Comparison of ENCODE assay signal across 11 cellular contexts in genomic region chr1:8464377-8464776, GRCh38.
DNase-seq lines count a peak whose midpoint lies in the region; ATAC-seq, FAIRE-seq and TF ChIP-seq lines count a peak whose summit lies in the region.
"Had no signal": no experiment of that assay in that cellular context is flagged by ENCODE, and none has a peak within 500 bp of the region (broad histone marks: within the 10 kb centered on the region; RNA-seq: fewer than 3 reads in every experiment).

No MANE protein-coding gene starts in this region.

- H3K9me3 ChIP-seq in Caco-2 (no peaks in the 10 kb centered on the region), GM12878 (replicated peaks; ENCODE audit: control insufficient read depth, insufficient read depth, low read length) (no peaks in the 10 kb centered on the region), left lung (no peaks in the 10 kb centered on the region), sigmoid colon (no peaks in the 10 kb centered on the region)

- BruUV-seq in Caco-2 (replicated peaks; lab: Mats Ljungman, UMichigan) (no TSS peak), GM12878 (replicated peaks; lab: Mats Ljungman, UMichigan) (TSS peak; percentile 22)

- H3K4me1 Mint-ChIP-seq in Caco-2 (ENCODE audit: low read depth, unreplicated experiment) = peaks cover 49% of the 10 kb centered on the region
- peaks cover 25% of the 10 kb centered on the region for H3K4me1 Mint-ChIP-seq in activated CD4-positive, alpha-beta T cell treated with anti-CD3 and anti-CD28 coated beads, Interleukin-2, amount 10 ng/mL, durations not matched to agents 24 days and 14 days

- WGBS in GM12878 (ENCODE audit: insufficient coverage, insufficient replicate concordance, low lambda C conversion rate, missing lambda C conversion rate) = 98% methylated on average over 4 of the region's 4 CpGs
- WGBS in sigmoid colon, 2 donors = 87 to 88% methylated on average over 4 of the region's 4 CpGs

- H3K36me3 ChIP-seq in Caco-2 (ENCODE audit: control insufficient read depth, insufficient read depth, low read length) = no peaks in the 10 kb centered on the region; the same call in 1 of the 2 replicates
- H3K36me3 ChIP-seq in GM12878 (ENCODE audit: control insufficient read depth in 2 of 2, insufficient read depth in 2 of 2, low read length in 1 of 2) = peaks cover 3 to 8% of the 10 kb centered on the region in 2 experiments
- H3K36me3 ChIP-seq in left lung = no peaks in the 10 kb centered on the region
- H3K36me3 ChIP-seq in sigmoid colon = no peaks in the 10 kb centered on the region

- peak overlapping the region; percentile 73 for H3K27ac Mint-ChIP-seq in Caco-2 (ENCODE audit: unreplicated experiment)
- H3K27ac Mint-ChIP-seq in activated CD4-positive, alpha-beta T cell treated with anti-CD3 and anti-CD28 coated beads, Interleukin-2, amount 10 ng/mL, durations not matched to agents 24 days and 14 days = no peak overlapping the region

- H3K4me3 ChIP-seq in Caco-2 (ENCODE audit: low read depth, low read length) (no peak overlapping the region), GM12878 (no peak overlapping the region), left lung (no peak overlapping the region), sigmoid colon (no peak overlapping the region)

- no peaks in the 10 kb centered on the region for H3K9me3 Mint-ChIP-seq in Caco-2 (ENCODE audit: unreplicated experiment)
- H3K9me3 Mint-ChIP-seq in activated CD4-positive, alpha-beta T cell treated with anti-CD3 and anti-CD28 coated beads, Interleukin-2, amount 10 ng/mL, durations not matched to agents 24 days and 14 days = no peaks in the 10 kb centered on the region

- H2AFZ ChIP-seq in GM12878 (ENCODE audit: control insufficient read depth, low read depth, low read length) = no peak overlapping the region

- TF ChIP-seq RAD21 in GM12878 (IDR thresholded peaks at IDR 0.05; ENCODE audit: insufficient read depth, low read depth, low read length) = no peak

- intact Hi-C loops in Caco-2 (cut with micrococcal nuclease; ENCODE audit: unreplicated experiment) (no loop called here), GM12878 (cut with micrococcal nuclease; ENCODE audit: unreplicated experiment) (no loop called here), left lung (cut with DNase I) (no loop called here), sigmoid colon (cut with DNase I) (loop anchor here (2.0 kb wide), 1 partner anchor 384 kb away; no protein-coding TSS in a partner anchor)
- intact Hi-C loops in activated CD4-positive, alpha-beta T cell treated with anti-CD3 and anti-CD28 coated beads, Interleukin-2, amount 10 ng/mL, durations not matched to agents 24 days and 14 days (cut with micrococcal nuclease) = no loop called here

- RAD21 ChIA-PET in GM12878 (lab: Charles Lee; ENCODE audit: unreplicated experiment) = interaction anchor here (0.7 kb wide), 1 partner anchor 40 kb away, joined by 3 read pairs; no protein-coding TSS in a partner anchor

- POLR2A ChIA-PET in Caco-2 (lab: Charles Lee) (no interaction called here), GM12878 (lab: Charles Lee) (no interaction called here)

- H3K27me3 ChIP-seq in Caco-2 (replicated peaks; ENCODE audit: control insufficient read depth, insufficient read depth, low read length) (no peaks in the 10 kb centered on the region), GM12878 (replicated peaks in 1 of 2; ENCODE audit: control insufficient read depth in 2 of 2, insufficient read depth in 2 of 2, low read length in 1 of 2) (no peaks in the 10 kb centered on the region), left lung (no peaks in the 10 kb centered on the region), sigmoid colon (no peaks in the 10 kb centered on the region)

- no peak overlapping the region for H3K4me2 ChIP-seq in GM12878 (ENCODE audit: control insufficient read depth, insufficient read depth)

- ATAC-seq in GM12878 (no peak), left lung (peak; percentile 87), GM18909 (IDR thresholded peaks at IDR 0.05; ENCODE audit: poor library complexity, unreplicated experiment) (no peak)

- H4K20me1 ChIP-seq in GM12878 (ENCODE audit: control insufficient read depth, insufficient read depth) = no peaks in the 10 kb centered on the region

- FAIRE-seq in GM12878 (lab: Jason Lieb, UNC) = no peak

- TF ChIP-seq POLR2A in GM12878 (IDR thresholded peaks at IDR 0.05; ENCODE audit: low read depth, low read length) (no peak), sigmoid colon (IDR thresholded peaks at IDR 0.05) (no peak)

- H3K36me3 Mint-ChIP-seq in Caco-2 (ENCODE audit: insufficient read depth, unreplicated experiment) = peaks cover 38% of the 10 kb centered on the region
- peaks cover 25% of the 10 kb centered on the region for H3K36me3 Mint-ChIP-seq in activated CD4-positive, alpha-beta T cell treated with anti-CD3 and anti-CD28 coated beads, Interleukin-2, amount 10 ng/mL, durations not matched to agents 24 days and 14 days (ENCODE audit: low read depth)

- H3K27me3 Mint-ChIP-seq in Caco-2 (ENCODE audit: insufficient read depth, unreplicated experiment) = no peaks in the 10 kb centered on the region
- no peaks in the 10 kb centered on the region for H3K27me3 Mint-ChIP-seq in activated CD4-positive, alpha-beta T cell treated with anti-CD3 and anti-CD28 coated beads, Interleukin-2, amount 10 ng/mL, durations not matched to agents 24 days and 14 days

- TF ChIP-seq CTCF in Caco-2 (IDR thresholded peaks at IDR 0.05; ENCODE audit: insufficient read depth in 1 of 2, low read depth in 1 of 2, low read length in 1 of 2, severe bottlenecking in 1 of 2, unreplicated experiment in 1 of 2) (no peak), GM12878 (IDR thresholded peaks at IDR 0.05 in 2 of 3, conservative IDR thresholded peaks at IDR 0.05 in 1 of 3; ENCODE audit: control insufficient read depth in 2 of 3, extremely low read depth in 1 of 3, insufficient read depth in 1 of 3, low read depth in 3 of 3, low read length in 3 of 3) (no peak), left lung (IDR thresholded peaks at IDR 0.05) (no peak), sigmoid colon (IDR thresholded peaks at IDR 0.05) (no peak)

- H3K9ac ChIP-seq in GM12878 (ENCODE audit: control insufficient read depth, insufficient read depth, low read length) = no peak overlapping the region

- SMC1A ChIA-PET in GM12878 (lab: Charles Lee; ENCODE audit: uncharacterized antibody, unreplicated experiment) = interaction anchor here (1.5 kb wide), 1 partner anchor 12 kb away, joined by 5 read pairs; no protein-coding TSS in a partner anchor

- peak overlapping the region; percentile 57 for H3K4me3 Mint-ChIP-seq in Caco-2 (ENCODE audit: unreplicated experiment)
- no peak overlapping the region for H3K4me3 Mint-ChIP-seq in activated CD4-positive, alpha-beta T cell treated with anti-CD3 and anti-CD28 coated beads, Interleukin-2, amount 10 ng/mL, durations not matched to agents 24 days and 14 days

- H3K79me2 ChIP-seq in GM12878 (ENCODE audit: control insufficient read depth, insufficient read depth, low read length) = no peaks in the 10 kb centered on the region

- DNase-seq in Caco-2 (peak; percentile 19 to 55), GM12878 (ENCODE audit: low read depth, low spot score) (no peak), left lung (peak in 1 of 2 donors; percentile 58), sigmoid colon (no peak), KBM-7 (no peak), LoVo (ENCODE audit: low spot score) (no peak)
- DNase-seq in activated CD4-positive, alpha-beta T cell treated with anti-CD3 and anti-CD28 coated beads, Interleukin-2, amount 10 ng/mL, durations not matched to agents 24 days and 14 days = no peak
- DNase-seq: MM.1S, NCI-H748 treated with DMSO at 0.1 percent for 48 hours, T-helper 1 cell had no signal

- TF ChIP-seq EP300 in GM12878 (IDR thresholded peaks at IDR 0.05; ENCODE audit: borderline replicate concordance in 1 of 2, control insufficient read depth in 1 of 2, low read depth in 2 of 2, low read length in 2 of 2) (no peak), sigmoid colon (IDR thresholded peaks at IDR 0.05) (no peak)

- H3K4me1 ChIP-seq in Caco-2 (peaks cover 32% of the 10 kb centered on the region), GM12878 (ENCODE audit: control insufficient read depth, insufficient read depth, low read length) (peaks cover 3% of the 10 kb centered on the region; the same call in 1 of the 2 replicates), left lung (peaks cover 28 to 46% of the 10 kb centered on the region in 2 donors), sigmoid colon (peaks cover 0 to 80% (median 69%) of the 10 kb centered on the region in 4 donors)

- in situ Hi-C loops in GM12878 (cut with MboI) = no loop called here
- in situ Hi-C loops in KBM-7 (cut with MboI; ENCODE audit: low pct_unique_long_range_greater_than_20kb, low sequenced_read_pairs) = no loop called here

- H3K27ac ChIP-seq in GM12878 (ENCODE audit: control insufficient read depth, insufficient read depth) (no peak overlapping the region), left lung (peak overlapping the region; percentile 73 to 74), sigmoid colon (peak overlapping the region; percentile 77 to 86 (median 84))

- CTCF ChIA-PET in Caco-2 (lab: Charles Lee) (no interaction called here), GM12878 (lab: Yijun Ruan, JAX) (interaction anchor here (0.9 kb wide), 1 partner anchor 44 kb away, joined by 3 read pairs; no protein-coding TSS in a partner anchor)

TF ChIP-seq in GM12878, 131 proteins besides CTCF, POLR2A, EP300 and RAD21 (continues in another document):
- no peak for TF ChIP-seq MYB (IDR thresholded peaks at IDR 0.05; ENCODE audit: borderline replicate concordance, low read depth, low read length)
- TF ChIP-seq RAD51 (IDR thresholded peaks at IDR 0.05) = no peak
- no peak for TF ChIP-seq ZBTB33 (IDR thresholded peaks at IDR 0.05)
- TF ChIP-seq HCFC1 (IDR thresholded peaks at IDR 0.05; ENCODE audit: low read length) = no peak
- TF ChIP-seq FOS (IDR thresholded peaks at IDR 0.05; ENCODE audit: borderline replicate concordance, extremely low read depth, insufficient read length) = no peak

Comparison
In these comparisons a context has a peak if more than half of its experiments do, and no peak if none do; other contexts are left out.
1. DNase-seq: peak in Caco-2 (2 of 2); none in GM12878 (single experiment), sigmoid colon (single experiment), KBM-7 (single experiment), activated CD4-positive, alpha-beta T cell treated with anti-CD3 and anti-CD28 coated beads, Interleukin-2, amount 10 ng/mL, durations not matched to agents 24 days and 14 days (single experiment) and LoVo (single experiment).